10 cellular contexts compared by ENCODE assay signal in the genomic region with DNA sequence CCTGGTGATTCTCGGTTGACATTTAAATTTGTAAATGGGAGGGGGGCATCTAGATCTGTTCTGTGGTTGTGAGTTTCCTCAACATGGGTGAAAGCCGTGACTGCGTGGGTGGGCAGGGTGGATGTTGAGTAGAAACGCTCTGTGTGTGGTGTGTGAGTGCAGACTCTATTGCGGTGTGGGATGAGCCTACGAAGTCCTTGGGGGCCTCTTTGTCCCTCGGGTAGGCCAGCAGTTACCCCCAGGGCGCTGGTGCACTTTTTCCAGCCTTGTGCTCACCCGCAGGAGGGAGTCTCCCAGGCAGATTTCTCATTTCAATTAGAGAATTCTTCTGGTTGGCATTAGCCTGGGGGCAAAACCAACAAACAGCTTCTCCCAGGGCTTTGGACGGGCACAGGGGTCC. TPM values are rescaled to one million over a fixed set of nuclear protein-coding genes. Genes with fewer than 3 reads are reported as not detected.
DNase-seq lines count a peak whose midpoint lies in the region; ATAC-seq, FAIRE-seq and TF ChIP-seq lines count a peak whose summit lies in the region.
"Had no signal": no experiment of that assay in that cellular context is flagged by ENCODE, and none has a peak within 500 bp of the region (broad histone marks: within the 10 kb centered on the region; RNA-seq: fewer than 3 reads in every experiment).

No MANE protein-coding gene starts in this region.

- TF ChIP-seq RAD21 in SK-N-SH (IDR thresholded peaks at IDR 0.05; ENCODE audit: low read length), result no peak

- H3K4me3 ChIP-seq in SK-N-SH (ENCODE audit: low read depth in 2 of 2, low read length in 1 of 2) (no peak overlapping the region), GM23338 (no peak overlapping the region)

- H3K4me1 ChIP-seq in SK-N-SH (ENCODE audit: control insufficient read depth in 1 of 2, insufficient read depth in 2 of 2, low read depth in 1 of 2, low read length in 1 of 2) (peaks cover 25 to 50% of the 10 kb centered on the region in 2 experiments; a peak in 3 of 4 replicates), GM23338 (ENCODE audit: insufficient read depth) (peaks cover 3% of the 10 kb centered on the region; the same call in 1 of the 2 replicates)

- H3K4me3 Mint-ChIP-seq in activated naive CD8-positive, alpha-beta T cell treated with anti-CD3 and anti-CD28 coated beads for 36 hours, result peak overlapping the region; percentile 35
- no peak overlapping the region for H3K4me3 Mint-ChIP-seq in GM23338

- H3K9me3 Mint-ChIP-seq in activated naive CD8-positive, alpha-beta T cell treated with anti-CD3 and anti-CD28 coated beads for 36 hours, result no peaks in the 10 kb centered on the region
- no peaks in the 10 kb centered on the region for H3K9me3 Mint-ChIP-seq in GM23338

- no peak overlapping the region for H2AFZ ChIP-seq in SK-N-SH (ENCODE audit: low read depth)
- H2AFZ ChIP-seq in GM23338, result no peak overlapping the region

- H3K27ac Mint-ChIP-seq in activated naive CD8-positive, alpha-beta T cell treated with anti-CD3 and anti-CD28 coated beads for 36 hours, result peak overlapping the region; percentile 6
- H3K27ac Mint-ChIP-seq in GM23338, result no peak overlapping the region; the same call in 1 of the 2 replicates

- H3K36me3 Mint-ChIP-seq in activated naive CD8-positive, alpha-beta T cell treated with anti-CD3 and anti-CD28 coated beads for 36 hours, result no peaks in the 10 kb centered on the region
- H3K36me3 Mint-ChIP-seq in GM23338 (ENCODE audit: low read depth), result no peaks in the 10 kb centered on the region
- H3K36me3 Mint-ChIP-seq: naive B cell had no signal

- POLR2A ChIA-PET in SK-N-SH (lab: Yijun Ruan, JAX), result interaction anchor here (1.0 kb wide), 1 partner anchor 9 kb away, joined by 4 read pairs; no protein-coding TSS in a partner anchor

- CTCF ChIA-PET in SK-N-SH (lab: Yijun Ruan, JAX), result interaction anchor here (1.0 to 1.9 kb wide), 7 partner anchors 8 to 149 kb away, joined by 3 to 6 read pairs (median 3); no protein-coding TSS in a partner anchor

- no peaks in the 10 kb centered on the region for H3K9me3 ChIP-seq in SK-N-SH

- H4K20me1 ChIP-seq in SK-N-SH (ENCODE audit: insufficient read depth) (no peaks in the 10 kb centered on the region), GM23338 (replicated peaks; ENCODE audit: insufficient read depth) (no peaks in the 10 kb centered on the region)

- H3K79me2 ChIP-seq in SK-N-SH (ENCODE audit: insufficient read depth) (peaks cover 12% of the 10 kb centered on the region), GM23338 (replicated peaks; ENCODE audit: insufficient read depth) (no peaks in the 10 kb centered on the region)

- DNase-seq in GM18507 (ENCODE audit: extremely low spot score, insufficient read length, low read depth), result no peak
- DNase-seq in SK-N-SH, result no peak
- DNase-seq in activated naive CD8-positive, alpha-beta T cell treated with anti-CD3 and anti-CD28 coated beads for 36 hours, result peak; percentile 76
- peak; percentile 58 for DNase-seq in stimulated activated CD8-positive, alpha-beta memory T cell treated with anti-CD3 and anti-CD28 coated beads, Interleukin-12 subunit alpha, Interleukin-12 subunit beta, amount 100 ng/mL, for 4 hours (ENCODE audit: low read depth)
- DNase-seq in GM23338 (ENCODE audit: low spot score), result no peak
- DNase-seq in GM19240 (ENCODE audit: insufficient read length, low spot score), result no peak
- no peak for DNase-seq in KBM-7
- DNase-seq: naive B cell, SHP77 treated with DMSO at 0.1 percent for 48 hours had no signal

- ATAC-seq in GM23338 (no peak), GM18909 (IDR thresholded peaks at IDR 0.05; ENCODE audit: poor library complexity, unreplicated experiment) (no peak)

- no peaks in the 10 kb centered on the region for H3K36me3 ChIP-seq in SK-N-SH (replicated peaks in 1 of 2; ENCODE audit: control insufficient read depth in 1 of 2, insufficient read depth in 2 of 2, low read length in 1 of 2)
- H3K36me3 ChIP-seq in GM23338 (ENCODE audit: insufficient read depth), result no peaks in the 10 kb centered on the region

- no peak for TF ChIP-seq EP300 in SK-N-SH (IDR thresholded peaks at IDR 0.05; ENCODE audit: borderline replicate concordance in 1 of 2, low read depth in 1 of 2, low read length in 1 of 2)

- in situ Hi-C loops in KBM-7 (cut with MboI; ENCODE audit: low pct_unique_long_range_greater_than_20kb, low sequenced_read_pairs), result no loop called here

- H3K27ac ChIP-seq in SK-N-SH (ENCODE audit: low read depth in 2 of 2, low read length in 1 of 2) (no peak overlapping the region; a peak in 1 of 4 replicates), GM23338 (ENCODE audit: low read depth) (no peak overlapping the region)

- H3K4me1 Mint-ChIP-seq in activated naive CD8-positive, alpha-beta T cell treated with anti-CD3 and anti-CD28 coated beads for 36 hours, result peaks cover 46% of the 10 kb centered on the region
- H3K4me1 Mint-ChIP-seq in GM23338, result peaks cover 18% of the 10 kb centered on the region

- H3K9me2 ChIP-seq in SK-N-SH, result no peaks in the 10 kb centered on the region
- H3K9me2 ChIP-seq in GM23338 (ENCODE audit: insufficient read depth), result no peaks in the 10 kb centered on the region

- H3K27me3 Mint-ChIP-seq in activated naive CD8-positive, alpha-beta T cell treated with anti-CD3 and anti-CD28 coated beads for 36 hours, result peaks cover 64% of the 10 kb centered on the region
- H3K27me3 Mint-ChIP-seq in GM23338 (ENCODE audit: insufficient read depth, low read depth, poor library complexity), result peaks cover 7% of the 10 kb centered on the region

- no peak overlapping the region for H3K9ac ChIP-seq in SK-N-SH

- WGBS in SK-N-SH (ENCODE audit: low lambda C conversion rate), result 79% methylated on average over 8 of the region's 10 CpGs

- H3K27me3 ChIP-seq in SK-N-SH (ENCODE audit: insufficient read depth) (no peaks in the 10 kb centered on the region), GM23338 (ENCODE audit: insufficient read depth) (no peaks in the 10 kb centered on the region)

- H3K4me2 ChIP-seq in SK-N-SH, result peak overlapping the region; percentile 57; the same call in 1 of the 2 replicates
- no peak overlapping the region for H3K4me2 ChIP-seq in GM23338

- H3F3A ChIP-seq in SK-N-SH (replicated peaks; ENCODE audit: insufficient read depth), result no peaks in the 10 kb centered on the region
- no peaks in the 10 kb centered on the region for H3F3A ChIP-seq in GM23338 (replicated peaks; ENCODE audit: low read depth)

- TF ChIP-seq CTCF in SK-N-SH (IDR thresholded peaks at IDR 0.05) (no peak), GM23338 (conservative IDR thresholded peaks at IDR 0.05; ENCODE audit: low read depth in 2 of 2) (no peak)

- peak; percentile 77 for FAIRE-seq in GM18507 (lab: Jason Lieb, UNC)

TF ChIP-seq in SK-N-SH, 30 proteins besides CTCF, POLR2A, EP300 and RAD21 (continues in another document):
- TF ChIP-seq, protein P1, sequence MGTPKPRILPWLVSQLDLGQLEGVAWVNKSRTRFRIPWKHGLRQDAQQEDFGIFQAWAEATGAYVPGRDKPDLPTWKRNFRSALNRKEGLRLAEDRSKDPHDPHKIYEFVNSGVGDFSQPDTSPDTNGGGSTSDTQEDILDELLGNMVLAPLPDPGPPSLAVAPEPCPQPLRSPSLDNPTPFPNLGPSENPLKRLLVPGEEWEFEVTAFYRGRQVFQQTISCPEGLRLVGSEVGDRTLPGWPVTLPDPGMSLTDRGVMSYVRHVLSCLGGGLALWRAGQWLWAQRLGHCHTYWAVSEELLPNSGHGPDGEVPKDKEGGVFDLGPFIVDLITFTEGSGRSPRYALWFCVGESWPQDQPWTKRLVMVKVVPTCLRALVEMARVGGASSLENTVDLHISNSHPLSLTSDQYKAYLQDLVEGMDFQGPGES (IDR thresholded peaks at IDR 0.05; ENCODE audit: low read depth, low read length), result no peak
- TF ChIP-seq SIN3A (IDR thresholded peaks at IDR 0.05; ENCODE audit: borderline replicate concordance, low read depth, low read length) (no peak), FOXM1 (IDR thresholded peaks at IDR 0.05; ENCODE audit: low read depth) (no peak)
- TF ChIP-seq, protein P2, sequence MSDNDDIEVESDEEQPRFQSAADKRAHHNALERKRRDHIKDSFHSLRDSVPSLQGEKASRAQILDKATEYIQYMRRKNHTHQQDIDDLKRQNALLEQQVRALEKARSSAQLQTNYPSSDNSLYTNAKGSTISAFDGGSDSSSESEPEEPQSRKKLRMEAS (IDR thresholded peaks at IDR 0.05; ENCODE audit: low read depth), result no peak

TF ChIP-seq in GM23338, 12 proteins besides CTCF, POLR2A, EP300 and RAD21 (continues in another document):
- TF ChIP-seq, protein P3, sequence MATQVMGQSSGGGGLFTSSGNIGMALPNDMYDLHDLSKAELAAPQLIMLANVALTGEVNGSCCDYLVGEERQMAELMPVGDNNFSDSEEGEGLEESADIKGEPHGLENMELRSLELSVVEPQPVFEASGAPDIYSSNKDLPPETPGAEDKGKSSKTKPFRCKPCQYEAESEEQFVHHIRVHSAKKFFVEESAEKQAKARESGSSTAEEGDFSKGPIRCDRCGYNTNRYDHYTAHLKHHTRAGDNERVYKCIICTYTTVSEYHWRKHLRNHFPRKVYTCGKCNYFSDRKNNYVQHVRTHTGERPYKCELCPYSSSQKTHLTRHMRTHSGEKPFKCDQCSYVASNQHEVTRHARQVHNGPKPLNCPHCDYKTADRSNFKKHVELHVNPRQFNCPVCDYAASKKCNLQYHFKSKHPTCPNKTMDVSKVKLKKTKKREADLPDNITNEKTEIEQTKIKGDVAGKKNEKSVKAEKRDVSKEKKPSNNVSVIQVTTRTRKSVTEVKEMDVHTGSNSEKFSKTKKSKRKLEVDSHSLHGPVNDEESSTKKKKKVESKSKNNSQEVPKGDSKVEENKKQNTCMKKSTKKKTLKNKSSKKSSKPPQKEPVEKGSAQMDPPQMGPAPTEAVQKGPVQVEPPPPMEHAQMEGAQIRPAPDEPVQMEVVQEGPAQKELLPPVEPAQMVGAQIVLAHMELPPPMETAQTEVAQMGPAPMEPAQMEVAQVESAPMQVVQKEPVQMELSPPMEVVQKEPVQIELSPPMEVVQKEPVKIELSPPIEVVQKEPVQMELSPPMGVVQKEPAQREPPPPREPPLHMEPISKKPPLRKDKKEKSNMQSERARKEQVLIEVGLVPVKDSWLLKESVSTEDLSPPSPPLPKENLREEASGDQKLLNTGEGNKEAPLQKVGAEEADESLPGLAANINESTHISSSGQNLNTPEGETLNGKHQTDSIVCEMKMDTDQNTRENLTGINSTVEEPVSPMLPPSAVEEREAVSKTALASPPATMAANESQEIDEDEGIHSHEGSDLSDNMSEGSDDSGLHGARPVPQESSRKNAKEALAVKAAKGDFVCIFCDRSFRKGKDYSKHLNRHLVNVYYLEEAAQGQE (IDR thresholded peaks at IDR 0.05; ENCODE audit: unreplicated experiment), result no peak
- TF ChIP-seq ZNF114 (CRISPR knock-in tag; IDR thresholded peaks at IDR 0.05) (no peak), POLR2AphosphoS5 (IDR thresholded peaks at IDR 0.05; ENCODE audit: low read depth) (no peak)

RNA-seq across cellular contexts. Expression of a gene that starts 10.6 kb away (rescaled TPM):
- polyA plus RNA-seq in SK-N-SH (2012; rRNA removed) (6.1 and 15.4 TPM in 2 replicates), GM23338 (2016; fragmentation: Nextera tagmentation; extraction: Ambion mirVana) (1.3 and 1.4 TPM in 2 replicates)
- polyA plus RNA-seq in SK-N-SH (2012; cell fraction: cytosol; rRNA removed), result 8.1 and 12.1 TPM in 2 replicates
- polyA plus RNA-seq in SK-N-SH (2012; cell fraction: nucleus; rRNA removed), result 10.7 and 19.5 TPM in 2 replicates
- total RNA-seq in activated naive CD8-positive, alpha-beta T cell treated with anti-CD3 and anti-CD28 coated beads for 36 hours, result under 1 TPM; 0.45 to 0.52 TPM
- 0.54 and 1.5 TPM in 2 replicates for total RNA-seq in GM23338 (2014; rRNA removed; shearing (Covaris generic))

Comparison
In these comparisons a context has a peak if more than half of its experiments do, and no peak if none do; other contexts are left out.
1. DNase-seq: peak in activated naive CD8-positive, alpha-beta T cell treated with anti-CD3 and anti-CD28 coated beads for 36 hours (single experiment) and stimulated activated CD8-positive, alpha-beta memory T cell treated with anti-CD3 and anti-CD28 coated beads, Interleukin-12 subunit alpha, Interleukin-12 subunit beta, amount 100 ng/mL, for 4 hours (single experiment); none in GM18507 (single experiment), SK-N-SH (single experiment), GM23338 (single experiment), GM19240 (single experiment) and KBM-7 (single experiment).